In the genomic region with DNA sequence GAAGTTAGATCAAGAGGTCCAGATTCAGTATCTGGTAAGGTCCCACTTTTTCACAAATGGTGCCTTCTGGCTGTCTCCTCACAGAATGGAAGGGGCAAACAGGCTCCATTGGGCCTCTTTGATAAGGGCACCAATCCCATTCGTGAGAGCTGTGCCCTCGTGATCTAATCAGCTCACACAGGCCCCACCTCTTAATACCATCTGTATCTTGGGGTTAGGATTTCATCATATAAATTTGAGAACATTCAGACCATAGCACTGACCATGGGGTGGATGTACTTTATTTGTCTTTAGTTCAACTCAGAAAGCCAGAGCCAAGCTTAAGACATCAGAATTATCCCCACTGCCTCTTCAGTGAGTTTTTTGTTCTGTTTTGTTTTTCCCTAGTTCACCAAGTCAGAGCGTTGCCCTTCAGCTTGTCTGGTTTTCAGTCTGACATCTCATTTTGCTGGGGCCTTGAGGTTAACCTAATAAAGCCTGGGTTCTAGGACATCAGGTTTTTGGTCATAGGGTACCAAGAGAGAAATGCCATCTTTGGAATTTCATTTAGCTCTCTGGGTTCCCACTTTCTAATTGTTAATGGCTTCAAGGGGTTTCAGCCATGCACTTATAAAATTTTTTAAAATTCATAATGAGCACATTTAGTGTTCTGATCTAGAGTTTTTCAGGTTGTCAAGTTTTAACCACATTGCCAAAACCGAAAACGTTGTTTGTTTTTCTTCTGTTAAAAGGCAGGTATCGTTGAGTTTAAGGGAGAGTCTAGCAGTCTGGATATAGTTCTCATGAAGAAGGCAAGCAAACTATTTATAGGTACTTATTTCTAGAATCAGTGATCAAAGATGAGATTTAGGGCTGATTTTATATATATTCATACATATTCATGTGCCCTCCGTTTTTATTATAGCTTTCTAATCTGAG, we compare ENCODE assay signal across 12 cellular contexts. TPM values are rescaled to one million over a fixed set of nuclear protein-coding genes. Genes with fewer than 3 reads are reported as not detected.
DNase-seq lines count a peak whose midpoint lies in the region; ATAC-seq, FAIRE-seq and TF ChIP-seq lines count a peak whose summit lies in the region.
"Had no signal": no experiment of that assay in that cellular context is flagged by ENCODE, and none has a peak within 500 bp of the region (broad histone marks: within the 10 kb centered on the region; RNA-seq: fewer than 3 reads in every experiment).

No MANE protein-coding gene starts in this region.

- TF ChIP-seq CTCF in activated CD8-positive, alpha-beta T cell treated with anti-CD3 and anti-CD28 coated beads for 36 hours (IDR thresholded peaks at IDR 0.05), result no peak
- no peak for TF ChIP-seq CTCF in cardiac muscle cell (IDR thresholded peaks at IDR 0.05; ENCODE audit: low read depth, low read length)
- TF ChIP-seq CTCF in kidney (IDR thresholded peaks at IDR 0.05; ENCODE audit: borderline replicate concordance, extremely low read depth, insufficient read depth), result no peak

- H3K27me3 ChIP-seq in cardiac muscle cell (no peaks in the 10 kb centered on the region), skeletal muscle tissue (ENCODE audit: control insufficient read depth in 3 of 3, insufficient read depth in 3 of 3, low read length in 3 of 3) (no peaks in the 10 kb centered on the region)

- CTCF ChIA-PET in activated CD8-positive, alpha-beta T cell treated with anti-CD3 and anti-CD28 coated beads for 36 hours (lab: Charles Lee), result interaction anchor here (1.1 to 1.3 kb wide), 2 partner anchors 9 kb away, joined by 4 to 5 read pairs; no protein-coding TSS in a partner anchor

- H3K27ac ChIP-seq in cardiac muscle cell (peak overlapping the region; percentile 46), skeletal muscle tissue (ENCODE audit: low read depth, low read length) (peak overlapping the region; percentile 43), kidney (ENCODE audit: low read depth in 2 of 2, low read length in 2 of 2) (no peak overlapping the region)

- no peak overlapping the region for H3K4me3 Mint-ChIP-seq in activated CD8-positive, alpha-beta T cell treated with anti-CD3 and anti-CD28 coated beads for 36 hours

- H3K9ac ChIP-seq in skeletal muscle tissue (ENCODE audit: low read depth in 1 of 3, low read length in 3 of 3) (peak overlapping the region in 1 of 3 donors; percentile 24), kidney (ENCODE audit: low read length in 2 of 2) (no peak overlapping the region)

- no peaks in the 10 kb centered on the region for H3K9me3 ChIP-seq in cardiac muscle cell (ENCODE audit: low read depth)
- H3K9me3 ChIP-seq in skeletal muscle tissue (ENCODE audit: control insufficient read depth in 3 of 3, low read length in 3 of 3), result no peaks in the 10 kb centered on the region
- peaks cover 0 to 4% of the 10 kb centered on the region in 2 donors for H3K9me3 ChIP-seq in kidney (ENCODE audit: control insufficient read depth in 1 of 2, low read length in 2 of 2)

- H3K4me1 ChIP-seq in cardiac muscle cell (ENCODE audit: low read depth) (peaks cover 8% of the 10 kb centered on the region), skeletal muscle tissue (ENCODE audit: control insufficient read depth in 3 of 3, insufficient read depth in 3 of 3, low read length in 3 of 3) (peaks cover 11 to 18% (median 14%) of the 10 kb centered on the region in 3 donors), kidney (ENCODE audit: control insufficient read depth in 1 of 2, insufficient read depth in 1 of 2, low read depth in 1 of 2, low read length in 2 of 2) (peaks cover 3 to 13% of the 10 kb centered on the region in 2 donors)

- H3K27ac Mint-ChIP-seq in activated CD8-positive, alpha-beta T cell treated with anti-CD3 and anti-CD28 coated beads for 36 hours, result peak overlapping the region; percentile 83

- intact Hi-C loops in activated CD8-positive, alpha-beta T cell treated with anti-CD3 and anti-CD28 coated beads for 36 hours (cut with micrococcal nuclease), result no loop called here
- intact Hi-C loops in kidney (cut with DNase I), result no loop called here

- peak; percentile 45 for ATAC-seq in activated CD8-positive, alpha-beta T cell treated with anti-CD3 and anti-CD28 coated beads for 36 hours
- ATAC-seq in GM18498 (IDR thresholded peaks at IDR 0.05; ENCODE audit: unreplicated experiment), result no peak
- no peak for ATAC-seq in GM21528 (IDR thresholded peaks at IDR 0.05; ENCODE audit: low FRiP score, unreplicated experiment)

- peaks cover 49% of the 10 kb centered on the region for H3K4me1 Mint-ChIP-seq in activated CD8-positive, alpha-beta T cell treated with anti-CD3 and anti-CD28 coated beads for 36 hours (ENCODE audit: low read depth)

- peaks cover 21% of the 10 kb centered on the region for H3K36me3 ChIP-seq in cardiac muscle cell
- H3K36me3 ChIP-seq in skeletal muscle tissue (ENCODE audit: control insufficient read depth in 3 of 3, insufficient read depth in 3 of 3, low read length in 3 of 3), result peaks cover 3 to 9% (median 3%) of the 10 kb centered on the region in 3 donors
- H3K36me3 ChIP-seq in kidney (ENCODE audit: control insufficient read depth in 1 of 2, insufficient read depth in 2 of 2, low read length in 2 of 2), result peaks cover 2 to 5% of the 10 kb centered on the region in 2 donors

- peaks cover 50% of the 10 kb centered on the region for H3K36me3 Mint-ChIP-seq in activated CD8-positive, alpha-beta T cell treated with anti-CD3 and anti-CD28 coated beads for 36 hours (ENCODE audit: low read depth)

- H3K9me3 Mint-ChIP-seq in activated CD8-positive, alpha-beta T cell treated with anti-CD3 and anti-CD28 coated beads for 36 hours, result peaks cover 5% of the 10 kb centered on the region

- no peaks in the 10 kb centered on the region for H3K27me3 Mint-ChIP-seq in activated CD8-positive, alpha-beta T cell treated with anti-CD3 and anti-CD28 coated beads for 36 hours

- POLR2A ChIA-PET in activated CD8-positive, alpha-beta T cell treated with anti-CD3 and anti-CD28 coated beads for 36 hours (lab: Charles Lee), result interaction anchor here (0.9 to 1.9 kb wide), 3 partner anchors 13 to 21 kb away, joined by 3 to 8 read pairs (median 4); partner anchors contain the start of gene SENP6

- no peak overlapping the region for H3K4me3 ChIP-seq in cardiac muscle cell
- H3K4me3 ChIP-seq in skeletal muscle tissue (ENCODE audit: low read length in 3 of 3), result no peak overlapping the region
- H3K4me3 ChIP-seq in kidney (ENCODE audit: low read length in 2 of 2), result no peak overlapping the region
- H3K4me3 ChIP-seq: lung had no signal

- DNase-seq in HUDEP-2 (lab: John Stamatoyannopoulos, UW; ENCODE audit: unreplicated experiment in 76 of 76), result peak in 56 of 76 experiments; percentile 8 to 78 (median 38)
- DNase-seq in activated CD8-positive, alpha-beta T cell treated with anti-CD3 and anti-CD28 coated beads for 36 hours, result no peak
- DNase-seq in cardiac muscle cell (ENCODE audit: low read depth in 1 of 2, low spot score in 1 of 2), result peak in 1 of 2 donors; percentile 40
- no peak for DNase-seq in kidney
- DNase-seq: DND-41, KG1, retina had no signal

- FAIRE-seq in kidney (lab: Jason Lieb, UNC), result no peak
- FAIRE-seq: bronchial epithelial cell had no signal

RNA-seq across cellular contexts. Expression of gene SENP6, which starts 19.0 kb away (rescaled TPM):
- 10 to 100 TPM; 70.2 to 72.0 TPM for total RNA-seq in activated CD8-positive, alpha-beta T cell treated with anti-CD3 and anti-CD28 coated beads for 36 hours
- total RNA-seq in cardiac muscle cell (54.3 and 104 TPM in 2 replicates), skeletal muscle tissue (91.3 TPM), kidney (99.3 TPM)
- polyA plus RNA-seq in cardiac muscle cell (56.4 and 77.1 TPM in 2 replicates), kidney (ENCODE audit: insufficient read depth, low read depth, low replicate concordance) (28.8 TPM)

Comparison
In these comparisons a context has a peak if more than half of its experiments do, and no peak if none do; other contexts are left out.
1. DNase-seq: peak in HUDEP-2 (56 of 76); none in activated CD8-positive, alpha-beta T cell treated with anti-CD3 and anti-CD28 coated beads for 36 hours (single experiment) and kidney (single experiment).
2. H3K27ac ChIP-seq: peak in cardiac muscle cell (single experiment) and skeletal muscle tissue (single experiment); none in kidney (0 of 2).